Comparison of ENCODE assay signal across 13 cellular contexts in genomic region chr2:168198476-168199192, GRCh38. TPM values are rescaled to one million over a fixed set of nuclear protein-coding genes. Genes with fewer than 3 reads are reported as not detected.
A peak's percentile ranks its signal among the peaks of the same experiment; 100 is the strongest.
DNase-seq lines count a peak whose midpoint lies in the region; ATAC-seq, FAIRE-seq and TF ChIP-seq lines count a peak whose summit lies in the region.
"Had no signal": no experiment of that assay in that cellular context is flagged by ENCODE, and none has a peak within 500 bp of the region (broad histone marks: within the 10 kb centered on the region; RNA-seq: fewer than 3 reads in every experiment).

No MANE protein-coding gene starts in this region.

- H3K4me3 ChIP-seq in A549 = no peak overlapping the region
- no peak overlapping the region for H3K4me3 ChIP-seq in adipocyte (ENCODE audit: low read length)
- H3K4me3 ChIP-seq in foreskin fibroblast (ENCODE audit: low read depth in 1 of 2, low read length in 2 of 2) = no peak overlapping the region

- FAIRE-seq in A549 (lab: Jason Lieb, UNC) (no peak), H54 (lab: Jason Lieb, UNC) (peak; percentile 92)

- H3K4me3 Mint-ChIP-seq in activated naive CD8-positive, alpha-beta T cell treated with anti-CD3 and anti-CD28 coated beads for 36 hours = no peak overlapping the region
- H3K4me3 Mint-ChIP-seq: B cell had no signal

- TF ChIP-seq POLR2A in A549 (IDR thresholded peaks at IDR 0.05; ENCODE audit: low read length) (no peak), H54 (IDR thresholded peaks at IDR 0.05; ENCODE audit: low read depth, low read length) (no peak)

- H3K4me1 ChIP-seq in A549 (peaks cover 15% of the 10 kb centered on the region), adipocyte (ENCODE audit: control insufficient read depth, insufficient read depth, low read length) (peaks cover 22% of the 10 kb centered on the region)

- peaks cover 44% of the 10 kb centered on the region for H3K4me1 Mint-ChIP-seq in activated naive CD8-positive, alpha-beta T cell treated with anti-CD3 and anti-CD28 coated beads for 36 hours

- no peak for TF ChIP-seq RAD21 in A549 (conservative IDR thresholded peaks at IDR 0.05 in 1 of 2, IDR thresholded peaks at IDR 0.05 in 1 of 2)

- no peaks in the 10 kb centered on the region for H3K27me3 Mint-ChIP-seq in activated naive CD8-positive, alpha-beta T cell treated with anti-CD3 and anti-CD28 coated beads for 36 hours
- H3K27me3 Mint-ChIP-seq: B cell had no signal

- CTCF ChIA-PET in A549 (lab: Yijun Ruan, JAX) = no interaction called here

- peak overlapping the region; percentile 52 for H3K4me2 ChIP-seq in A549

- H3K36me3 Mint-ChIP-seq in activated naive CD8-positive, alpha-beta T cell treated with anti-CD3 and anti-CD28 coated beads for 36 hours = peaks cover 18% of the 10 kb centered on the region

- TF ChIP-seq EP300 in A549 (IDR thresholded peaks at IDR 0.05) = no peak

- no peaks in the 10 kb centered on the region for H3K36me3 ChIP-seq in adipocyte (ENCODE audit: control insufficient read depth, insufficient read depth, low read length, severe bottlenecking)

- TF ChIP-seq CTCF in A549 (IDR thresholded peaks at IDR 0.05) (no peak), foreskin fibroblast (IDR thresholded peaks at IDR 0.05; ENCODE audit: low read depth, low read length) (no peak)

- H3K27me3 ChIP-seq in adipocyte (replicated peaks; ENCODE audit: control insufficient read depth, insufficient read depth, low read length) = no peaks in the 10 kb centered on the region

- ATAC-seq in A549 (peak; percentile 87 to 92), HG02588 (IDR thresholded peaks at IDR 0.05; ENCODE audit: unreplicated experiment) (no peak), HG02970 (IDR thresholded peaks at IDR 0.05; ENCODE audit: low FRiP score, unreplicated experiment) (no peak)

- 27% methylated on average over 7 of the region's 7 CpGs for WGBS in A549 (ENCODE audit: missing lambda C conversion rate)

- H3K27ac Mint-ChIP-seq in activated naive CD8-positive, alpha-beta T cell treated with anti-CD3 and anti-CD28 coated beads for 36 hours = no peak overlapping the region
- H3K27ac Mint-ChIP-seq: B cell had no signal

- H3K9me3 ChIP-seq in A549 = no peaks in the 10 kb centered on the region
- H3K9me3 ChIP-seq in adipocyte (ENCODE audit: control insufficient read depth, low read length) = no peaks in the 10 kb centered on the region

- DNase-seq in A549 (ENCODE audit: low read depth in 1 of 2, low spot score in 1 of 2) (peak; percentile 10 to 50), H54 (ENCODE audit: insufficient read length, low spot score) (no peak), adipocyte (ENCODE audit: low read depth) (peak; percentile 77), foreskin fibroblast (peak; percentile 82 to 90)
- no peak for DNase-seq in activated naive CD8-positive, alpha-beta T cell treated with anti-CD3 and anti-CD28 coated beads for 36 hours
- DNase-seq in activated CD4-positive, alpha-beta T cell treated with anti-CD3 and anti-CD28 coated beads for 4 hours = no peak
- DNase-seq: activated CD4-positive, alpha-beta T cell treated with anti-CD3 and anti-CD28 coated beads for 1 hour; DMS79 treated with DMSO at 0.1 percent for 48 hours; islet precursor cell; NCI-H1417 treated with DMSO at 0.1 percent for 48 hours had no signal

- no peaks in the 10 kb centered on the region for H3K9me3 Mint-ChIP-seq in activated naive CD8-positive, alpha-beta T cell treated with anti-CD3 and anti-CD28 coated beads for 36 hours

- POLR2A ChIA-PET in A549 (lab: Yijun Ruan, JAX) = no interaction called here

- peak overlapping the region in 1 of 2 experiments; percentile 27; a peak in 3 of 6 replicates for H3K27ac ChIP-seq in A549

- no peak overlapping the region for H3K9ac ChIP-seq in adipocyte (ENCODE audit: low read length)

TF ChIP-seq in A549, 52 proteins besides CTCF, POLR2A, EP300 and RAD21:
- TF ChIP-seq MAX (IDR thresholded peaks at IDR 0.05) (no peak), HOXB5 (CRISPR knock-in tag; IDR thresholded peaks at IDR 0.05) (no peak), JUNB (IDR thresholded peaks at IDR 0.05) (no peak), JUN (IDR thresholded peaks at IDR 0.05) (no peak), FOSB (CRISPR knock-in tag; IDR thresholded peaks at IDR 0.05) (no peak), BCL3 (IDR thresholded peaks at IDR 0.05) (no peak), NR3C1 (IDR thresholded peaks at IDR 0.05) (no peak), FOXS1 (CRISPR knock-in tag; IDR thresholded peaks at IDR 0.05) (no peak), EHF (CRISPR knock-in tag; IDR thresholded peaks at IDR 0.05) (no peak), MYC (IDR thresholded peaks at IDR 0.05; ENCODE audit: borderline replicate concordance, low read length) (no peak), TFCP2L1 (CRISPR knock-in tag; IDR thresholded peaks at IDR 0.05) (no peak), REST (IDR thresholded peaks at IDR 0.05) (no peak)

RNA-seq across cellular contexts. Expression of gene STK39, which starts 48.8 kb away (rescaled TPM):
- polyA plus RNA-seq in A549 (2011; rRNA removed) (17.9 and 27.2 TPM in 2 replicates), A549 (2017; fragmentation: RNase III; extraction: RNeasy Plus Mini Kit Qiagen cat#74134 plus additional on column Dnase treatment) (11.2 to 14.2 TPM (median 14.1 TPM) in 3 replicates)
- 5.1 and 5.5 TPM in 2 replicates for polyA plus RNA-seq in A549 (2012; cell fraction: cytosol; rRNA removed)
- polyA plus RNA-seq in A549 (2012; cell fraction: nucleus; rRNA removed) = 2.0 and 4.6 TPM in 2 replicates
- 7.4 and 7.6 TPM in 2 replicates for polyA minus RNA-seq in A549 (2011; rRNA and poly(A)+ RNA removed)
- total RNA-seq in activated naive CD8-positive, alpha-beta T cell treated with anti-CD3 and anti-CD28 coated beads for 36 hours = 10 to 100 TPM; 27.0 to 27.1 TPM

Comparison
In these comparisons a context has a peak if more than half of its experiments do, and no peak if none do; other contexts are left out.
1. ATAC-seq: peak in A549 (2 of 2); none in HG02588 (single experiment) and HG02970 (single experiment).
2. DNase-seq: peak in A549 (2 of 2), adipocyte (single experiment) and foreskin fibroblast (2 of 2); none in H54 (single experiment), activated naive CD8-positive, alpha-beta T cell treated with anti-CD3 and anti-CD28 coated beads for 36 hours (single experiment) and activated CD4-positive, alpha-beta T cell treated with anti-CD3 and anti-CD28 coated beads for 4 hours (0 of 2).